ENCODE assay signal across 8 cellular contexts in genomic region chrX:150984164-150984824, GRCh38. TPM values are rescaled to one million over a fixed set of nuclear protein-coding genes. Genes with fewer than 3 reads are reported as not detected.
DNase-seq lines count a peak whose midpoint lies in the region; ATAC-seq and TF ChIP-seq lines count a peak whose summit lies in the region.

No MANE protein-coding gene starts in this region.

- H3K4me3 Mint-ChIP-seq in activated naive CD4-positive, alpha-beta T cell treated with anti-CD3 and anti-CD28 coated beads for 36 hours, result peak overlapping the region; percentile 72
- peak overlapping the region; percentile 83 for H3K4me3 Mint-ChIP-seq in stimulated activated naive CD8-positive, alpha-beta T cell treated with anti-CD3 and anti-CD28 coated beads, Interleukin-15, Interleukin-2, amounts not matched to agents 100 ng/mL and 50 ng/mL, for 24 hours

- H3K4me3 ChIP-seq in heart right ventricle, result peak overlapping the region in 9 of 10 donors; percentile 41 to 60 (median 52)

- H3K4me1 Mint-ChIP-seq in activated naive CD4-positive, alpha-beta T cell treated with anti-CD3 and anti-CD28 coated beads for 36 hours (ENCODE audit: low read depth), result peaks cover 13% of the 10 kb centered on the region
- peaks cover 7% of the 10 kb centered on the region for H3K4me1 Mint-ChIP-seq in stimulated activated naive CD8-positive, alpha-beta T cell treated with anti-CD3 and anti-CD28 coated beads, Interleukin-15, Interleukin-2, amounts not matched to agents 100 ng/mL and 50 ng/mL, for 24 hours (ENCODE audit: low read depth)

- peaks cover 5% of the 10 kb centered on the region for H3K27me3 Mint-ChIP-seq in activated naive CD4-positive, alpha-beta T cell treated with anti-CD3 and anti-CD28 coated beads for 36 hours (ENCODE audit: low read depth)
- H3K27me3 Mint-ChIP-seq in stimulated activated naive CD8-positive, alpha-beta T cell treated with anti-CD3 and anti-CD28 coated beads, Interleukin-15, Interleukin-2, amounts not matched to agents 100 ng/mL and 50 ng/mL, for 24 hours, result peaks cover 21% of the 10 kb centered on the region

- whole genome bisulfite sequencing in heart right ventricle, 2 donors, result 0 to 1% methylated on average over 5 to 88 of the region's 94 CpGs

- H3K9me3 Mint-ChIP-seq in activated naive CD4-positive, alpha-beta T cell treated with anti-CD3 and anti-CD28 coated beads for 36 hours, result no peaks in the 10 kb centered on the region
- no peaks in the 10 kb centered on the region for H3K9me3 Mint-ChIP-seq in stimulated activated naive CD8-positive, alpha-beta T cell treated with anti-CD3 and anti-CD28 coated beads, Interleukin-15, Interleukin-2, amounts not matched to agents 100 ng/mL and 50 ng/mL, for 24 hours

- DNase-seq in heart right ventricle (no peak), Right ventricle myocardium superior (no peak), iPS-NIHi11 (ENCODE audit: low spot score) (peak; percentile 30), retina (no peak), LoVo (ENCODE audit: low spot score) (no peak)
- DNase-seq in activated naive CD4-positive, alpha-beta T cell treated with anti-CD3 and anti-CD28 coated beads for 36 hours, result peak; percentile 5

- no peak overlapping the region for H3K27ac Mint-ChIP-seq in activated naive CD4-positive, alpha-beta T cell treated with anti-CD3 and anti-CD28 coated beads for 36 hours
- H3K27ac Mint-ChIP-seq in stimulated activated naive CD8-positive, alpha-beta T cell treated with anti-CD3 and anti-CD28 coated beads, Interleukin-15, Interleukin-2, amounts not matched to agents 100 ng/mL and 50 ng/mL, for 24 hours, result peak overlapping the region; percentile 52

- CTCF ChIA-PET in activated naive CD4-positive, alpha-beta T cell treated with anti-CD3 and anti-CD28 coated beads for 36 hours (lab: Charles Lee), result no interaction called here

- H3K36me3 ChIP-seq in heart right ventricle, result peaks cover 0 to 18% (median 0%) of the 10 kb centered on the region in 9 donors

- no peak for TF ChIP-seq CTCF in heart right ventricle (IDR thresholded peaks at IDR 0.05)

- H3K9me3 ChIP-seq in heart right ventricle, result peaks cover 0 to 4% (median 0%) of the 10 kb centered on the region in 11 donors

- peaks cover 9% of the 10 kb centered on the region for H3K36me3 Mint-ChIP-seq in activated naive CD4-positive, alpha-beta T cell treated with anti-CD3 and anti-CD28 coated beads for 36 hours (ENCODE audit: low read depth)
- peaks cover 22% of the 10 kb centered on the region for H3K36me3 Mint-ChIP-seq in stimulated activated naive CD8-positive, alpha-beta T cell treated with anti-CD3 and anti-CD28 coated beads, Interleukin-15, Interleukin-2, amounts not matched to agents 100 ng/mL and 50 ng/mL, for 24 hours (ENCODE audit: low read depth)

- intact Hi-C loops in heart right ventricle (cut with DNase I), result loop anchor here in 5 of 10 donors (5.0 to 10.0 kb wide), 3 partner anchors 82 to 212 kb away; no protein-coding TSS in a partner anchor
- intact Hi-C loops in Right ventricle myocardium superior (cut with DNase I), result no loop called here
- intact Hi-C loops in activated naive CD4-positive, alpha-beta T cell treated with anti-CD3 and anti-CD28 coated beads for 36 hours (cut with micrococcal nuclease), result loop anchor here (2.0 to 10.0 kb wide), 3 partner anchors 211 to 1479 kb away; partner anchors contain the start of genes IDS and VMA21

- no peaks in the 10 kb centered on the region for H3K27me3 ChIP-seq in heart right ventricle

- no peak overlapping the region for H3K27ac ChIP-seq in heart right ventricle

- peaks cover 0 to 6% (median 0%) of the 10 kb centered on the region in 9 donors for H3K4me1 ChIP-seq in heart right ventricle

- no peak for ATAC-seq in heart right ventricle
- ATAC-seq in Right ventricle myocardium superior (ENCODE audit: poor library complexity), result no peak
- ATAC-seq in HG03097 (IDR thresholded peaks at IDR 0.05; ENCODE audit: low FRiP score, unreplicated experiment), result peak; percentile 3

RNA-seq across cellular contexts. Expression of gene HMGB3, which starts 1.2 kb away (rescaled TPM):
- total RNA-seq in heart right ventricle (10 to 100 TPM in 7 of 10 donors, 1 to 10 TPM in 3; 5.1 to 16.4 (median 13.8) TPM), Right ventricle myocardium superior (9.0 TPM)
- polyA plus RNA-seq in heart right ventricle, result 10 to 100 TPM in 1 of 2 donors, 1 to 10 TPM in 1; 8.9 to 13.9 TPM
- 10 to 100 TPM; 30.8 to 33.9 TPM for total RNA-seq in activated naive CD4-positive, alpha-beta T cell treated with anti-CD3 and anti-CD28 coated beads for 36 hours

Comparison
In these comparisons a context has a peak if more than half of its experiments do, and no peak if none do; other contexts are left out.
1. DNase-seq: peak in activated naive CD4-positive, alpha-beta T cell treated with anti-CD3 and anti-CD28 coated beads for 36 hours (single experiment) and iPS-NIHi11 (single experiment); none in heart right ventricle (0 of 2), Right ventricle myocardium superior (single experiment), retina (single experiment) and LoVo (single experiment).